1 cellular context compared by ENCODE assay signal in genomic region chr20:51791626-51792025, GRCh38.
TF ChIP-seq lines count a peak whose summit lies in the region.

No MANE protein-coding gene starts in this region.

TF ChIP-seq in H1, 55 proteins besides CTCF, POLR2A, EP300 and RAD21:
- peak; percentile 42 for TF ChIP-seq POLR2AphosphoS5 (IDR thresholded peaks at IDR 0.05; ENCODE audit: low read depth, low read length)
- TF ChIP-seq E2F6 (IDR thresholded peaks at IDR 0.05) = no peak
